Comparison of ENCODE assay signal across 24 cellular contexts in genomic region chr7:40583653-40584424, GRCh38.
DNase-seq lines count a peak whose midpoint lies in the region; ATAC-seq and TF ChIP-seq lines count a peak whose summit lies in the region.
"Had no signal": no experiment of that assay in that cellular context is flagged by ENCODE, and none has a peak within 500 bp of the region (broad histone marks: within the 10 kb centered on the region; RNA-seq: fewer than 3 reads in every experiment).

No MANE protein-coding gene starts in this region.

- H4K12ac ChIP-seq in trophoblast cell (ENCODE audit: low read depth, low read length) = no peak overlapping the region

- H3K27ac ChIP-seq in IMR-90 (ENCODE audit: insufficient read depth, low read length) (no peak overlapping the region), trophoblast cell (ENCODE audit: low read depth, low read length) (no peak overlapping the region)
- H3K27ac ChIP-seq: esophagus squamous epithelium, HL-60, SJSA1, stomach had no signal

- dilution Hi-C loops in IMR-90 (cut with HindIII; ENCODE audit: low sequenced_read_pairs, unreplicated experiment) = no loop called here

- no peaks in the 10 kb centered on the region for H3K36me3 ChIP-seq in IMR-90 (ENCODE audit: control insufficient read depth, insufficient read depth, low read length)
- no peaks in the 10 kb centered on the region for H3K36me3 ChIP-seq in trophoblast cell (ENCODE audit: control insufficient read depth in 1 of 2, insufficient read depth in 2 of 2, low read length in 2 of 2)
- H3K36me3 ChIP-seq: esophagus squamous epithelium, HAP-1, SJSA1, stomach had no signal

- H4K8ac ChIP-seq in IMR-90 (ENCODE audit: low read depth in 2 of 2, low read length in 2 of 2) (no peak overlapping the region), trophoblast cell (ENCODE audit: low read depth, low read length) (no peak overlapping the region)

- CTCF ChIA-PET in IMR-90 (lab: Yijun Ruan, JAX) = no interaction called here

- H3K18ac ChIP-seq in IMR-90 (ENCODE audit: low read depth, low read length) (no peak overlapping the region), trophoblast cell (ENCODE audit: low read length) (no peak overlapping the region)

- BruUV-seq in IMR-90 (replicated peaks; lab: Mats Ljungman, UMichigan) = no TSS peak

- 0 out of 3 replicates have a peak overlapping the region, but pooled peaks have one; percentile 42 for H2BK15ac ChIP-seq in IMR-90 (ENCODE audit: low read depth, low read length)

- TF ChIP-seq CTCF in IMR-90 (conservative IDR thresholded peaks at IDR 0.05; ENCODE audit: low read depth, low read length) (no peak), epithelial cell of esophagus (IDR thresholded peaks at IDR 0.05; ENCODE audit: insufficient read depth, low read depth, low read length, missing control alignments) (no peak)

- no peak overlapping the region for H3K14ac ChIP-seq in IMR-90 (replicated peaks; ENCODE audit: low read depth, low read length)
- H3K14ac ChIP-seq in trophoblast cell (ENCODE audit: low read length) = no peak overlapping the region

- WGBS in IMR-90 (ENCODE audit: extremely low coverage in 2 of 2, insufficient read length in 1 of 2), 2 experiments = no CpG with 5 or more reads among the region's 5 CpGs
- no CpG with 5 or more reads among the region's 5 CpGs for WGBS in trophoblast cell (ENCODE audit: extremely low coverage, insufficient coverage, insufficient read length)

- H2AK9ac ChIP-seq in IMR-90 (replicated peaks; ENCODE audit: low read depth, low read length, poor library complexity) = no peak overlapping the region

- H2BK120ac ChIP-seq in IMR-90 (ENCODE audit: low read depth, low read length) (no peak overlapping the region), trophoblast cell (ENCODE audit: insufficient read depth, low read length, poor library complexity) (no peak overlapping the region)

- no peaks in the 10 kb centered on the region for H3K79me2 ChIP-seq in trophoblast cell (ENCODE audit: control insufficient read depth, insufficient read depth, low read length, poor library complexity)

- H3K27me3 ChIP-seq in IMR-90 (ENCODE audit: control insufficient read depth, insufficient read depth, low read length) (no peaks in the 10 kb centered on the region), trophoblast cell (ENCODE audit: insufficient read depth, low read length) (no peaks in the 10 kb centered on the region)
- H3K27me3 ChIP-seq: esophagus squamous epithelium, SJSA1, stomach had no signal

- H4K91ac ChIP-seq in IMR-90 (ENCODE audit: insufficient read depth, low read depth, low read length) = no peak overlapping the region
- no peak overlapping the region for H4K91ac ChIP-seq in trophoblast cell (ENCODE audit: low read depth, low read length)

- no peaks in the 10 kb centered on the region for H3K9me3 ChIP-seq in IMR-90 (ENCODE audit: control insufficient read depth, insufficient read depth, low read length)
- H3K9me3 ChIP-seq in trophoblast cell (ENCODE audit: insufficient read depth, low read depth, low read length) = no peaks in the 10 kb centered on the region
- H3K9me3 ChIP-seq: esophagus squamous epithelium, HAP-1, SJSA1, stomach had no signal

- H2AK5ac ChIP-seq in IMR-90 (ENCODE audit: low read depth, low read length) (peak overlapping the region; percentile 4; the same call in 1 of the 2 replicates), trophoblast cell (ENCODE audit: low read length) (no peak overlapping the region)

- no peak overlapping the region for H2BK12ac ChIP-seq in trophoblast cell (ENCODE audit: low read length)

- H2AFZ ChIP-seq in IMR-90 (replicated peaks; ENCODE audit: low read length, poor library complexity) (no peak overlapping the region), trophoblast cell (ENCODE audit: insufficient read depth, low read length, poor library complexity) (no peak overlapping the region)

- in situ Hi-C loops in IMR-90 (cut with MboI; ENCODE audit: low sequenced_read_pairs) = no loop called here

- intact Hi-C loops in IMR-90 (cut with micrococcal nuclease) = no loop called here

- peaks cover 8% of the 10 kb centered on the region for H3K9me1 ChIP-seq in IMR-90 (ENCODE audit: insufficient read depth, low read length)

- TF ChIP-seq POLR2A in IMR-90 (IDR thresholded peaks at IDR 0.05; ENCODE audit: low read depth, low read length) = no peak
- no peak for TF ChIP-seq POLR2A in GM18505 (IDR thresholded peaks at IDR 0.05; ENCODE audit: borderline replicate concordance, extremely low read depth, insufficient read depth, insufficient read length)

- POLR2A ChIA-PET in IMR-90 (lab: Charles Lee; ENCODE audit: unreplicated experiment) = no interaction called here

- no peak overlapping the region for H3K56ac ChIP-seq in IMR-90 (ENCODE audit: extremely low read depth, insufficient read depth, low read length)

- no peak overlapping the region; the same call in 1 of the 2 replicates for H2BK20ac ChIP-seq in IMR-90 (ENCODE audit: low read depth, low read length)

- H3K9ac ChIP-seq in IMR-90 (ENCODE audit: low read depth, low read length) (no peak overlapping the region), trophoblast cell (ENCODE audit: low read length) (no peak overlapping the region)

- H3K4me3 ChIP-seq in IMR-90 (ENCODE audit: insufficient read depth, low read depth, low read length) (no peak overlapping the region), epithelial cell of esophagus (ENCODE audit: low read length) (no peak overlapping the region), trophoblast cell (ENCODE audit: low read depth, low read length) (no peak overlapping the region)
- H3K4me3 ChIP-seq: esophagus squamous epithelium, HAP-1, SJSA1, stomach had no signal

- H3K4me2 ChIP-seq in IMR-90 (ENCODE audit: low read depth, low read length) (no peak overlapping the region), trophoblast cell (ENCODE audit: low read length) (no peak overlapping the region)

- peak overlapping the region; percentile 58; the same call in 1 of the 2 replicates for H4K5ac ChIP-seq in IMR-90 (ENCODE audit: low read depth, low read length)

- no peak for TF ChIP-seq RAD21 in IMR-90 (IDR thresholded peaks at IDR 0.05; ENCODE audit: low read length)

- peaks cover 9% of the 10 kb centered on the region for H3K4me1 ChIP-seq in IMR-90 (ENCODE audit: control insufficient read depth, insufficient read depth, low read length)
- H3K4me1 ChIP-seq in trophoblast cell (ENCODE audit: control insufficient read depth in 1 of 2, insufficient read depth in 2 of 2, low read length in 2 of 2) = peaks cover 0 to 5% of the 10 kb centered on the region in 2 experiments
- H3K4me1 ChIP-seq: esophagus squamous epithelium, HAP-1, stomach had no signal

- peak; percentile 23 for DNase-seq in GM03348 (ENCODE audit: low spot score)
- DNase-seq in IMR-90 = no peak
- peak; percentile 30 for DNase-seq in epithelial cell of esophagus (ENCODE audit: low read depth)
- peak; percentile 60 to 86 for DNase-seq in trophoblast cell
- no peak for DNase-seq in NCI-H345 treated with DMSO at 0.1 percent for 48 hours (lab: John Stamatoyannopoulos, UW; ENCODE audit: unreplicated experiment)
- no peak for DNase-seq in D341Med (ENCODE audit: low spot score)
- DNase-seq: caudate nucleus; CD8-positive, alpha-beta memory T cell; EL; esophagus squamous epithelium; KBM-7; kidney glomerular epithelial cell; midbrain; NCI-H1048; NCI-H2029; NCI-H510A; stimulated activated CD4-positive, alpha-beta T cell treated with anti-CD3 and anti-CD28 coated beads, Interleukin-1b, Interleukin-23, amount 100 ng/mL, for 48 hours; stomach; T-helper 9 cell had no signal

- H3K79me1 ChIP-seq in IMR-90 (ENCODE audit: low read depth in 1 of 2, low read length in 2 of 2) (no peaks in the 10 kb centered on the region), trophoblast cell (ENCODE audit: low read length) (peaks cover 5% of the 10 kb centered on the region)

- H3K23ac ChIP-seq in IMR-90 (ENCODE audit: low read depth, low read length) (no peak overlapping the region), trophoblast cell (ENCODE audit: low read length) (no peak overlapping the region)

- ATAC-seq in IMR-90 (ENCODE audit: low read depth) = no peak
- ATAC-seq in HG03159 (IDR thresholded peaks at IDR 0.05; ENCODE audit: unreplicated experiment) = no peak
- ATAC-seq in GM18505 (IDR thresholded peaks at IDR 0.05; ENCODE audit: unreplicated experiment) = no peak

- H2BK5ac ChIP-seq in IMR-90 (ENCODE audit: low read depth, low read length, poor library complexity, severe bottlenecking) (no peak overlapping the region), trophoblast cell (ENCODE audit: low read depth, low read length, poor library complexity) (no peak overlapping the region)

- no peaks in the 10 kb centered on the region; the same call in 1 of the 2 replicates for H4K20me1 ChIP-seq in IMR-90 (ENCODE audit: insufficient read depth, low read length)

- H3K4ac ChIP-seq in IMR-90 (ENCODE audit: low read depth, low read length) (no peak overlapping the region), trophoblast cell (ENCODE audit: low read depth, low read length) (no peak overlapping the region)

TF ChIP-seq in IMR-90, 13 proteins besides CTCF, POLR2A, EP300 and RAD21:
- TF ChIP-seq RFX5 (IDR thresholded peaks at IDR 0.05; ENCODE audit: low read depth, low read length) (no peak), CEBPB (IDR thresholded peaks at IDR 0.05; ENCODE audit: low read depth, low read length) (0 out of 2 replicates have a peak, but pooled peaks have one; percentile 11)

Comparison
In these comparisons a context has a peak if more than half of its experiments do, and no peak if none do; other contexts are left out.
1. DNase-seq: peak in GM03348 (single experiment), epithelial cell of esophagus (single experiment) and trophoblast cell (2 of 2); none in IMR-90 (single experiment), NCI-H345 treated with DMSO at 0.1 percent for 48 hours (single experiment) and D341Med (single experiment).